In the genomic region with DNA sequence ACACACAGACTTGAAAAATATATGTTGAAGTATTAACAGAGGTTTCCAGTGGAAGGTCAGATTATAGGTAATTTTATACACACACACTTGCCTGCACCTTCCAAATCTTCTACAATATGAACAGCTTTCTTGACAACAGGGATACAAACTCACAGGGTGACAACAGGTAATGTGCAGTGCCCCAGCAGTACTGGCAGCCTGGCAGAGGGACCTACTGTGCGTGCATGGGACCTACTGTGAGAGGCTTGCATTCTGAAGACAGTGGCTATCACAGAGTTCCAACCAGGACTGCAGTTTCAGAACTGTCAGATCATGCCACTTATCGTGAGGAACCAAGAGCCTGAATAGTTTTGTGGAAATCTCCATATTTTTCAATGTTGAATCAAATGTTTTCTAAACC, we compare ENCODE assay signal across 16 cellular contexts. TPM values are rescaled to one million over a fixed set of nuclear protein-coding genes. Genes with fewer than 3 reads are reported as not detected.
A peak's percentile ranks its signal among the peaks of the same experiment; 100 is the strongest.
DNase-seq lines count a peak whose midpoint lies in the region; ATAC-seq and TF ChIP-seq lines count a peak whose summit lies in the region.
"Had no signal": no experiment of that assay in that cellular context is flagged by ENCODE, and none has a peak within 500 bp of the region (broad histone marks: within the 10 kb centered on the region; RNA-seq: fewer than 3 reads in every experiment).

No MANE protein-coding gene starts in this region.

- H3K79me2 ChIP-seq in Loucy (ENCODE audit: insufficient read depth, low read length) = peaks cover 77% of the 10 kb centered on the region

- TF ChIP-seq CTCF in Loucy (conservative IDR thresholded peaks at IDR 0.05; ENCODE audit: low read length) = no peak

- peaks cover 15% of the 10 kb centered on the region for H3K36me3 Mint-ChIP-seq in activated naive CD4-positive, alpha-beta T cell treated with anti-CD3 and anti-CD28 coated beads, Interleukin-2, amount 50 U/mL, for 24 hours
- peaks cover 8 to 26% of the 10 kb centered on the region in 2 donors for H3K36me3 Mint-ChIP-seq in activated naive CD4-positive, alpha-beta T cell treated with anti-CD3 and anti-CD28 coated beads, Interleukin-2, amount 50 U/mL, for 72 hours
- H3K36me3 Mint-ChIP-seq in CD4-positive, alpha-beta memory T cell = peaks cover 25 to 44% of the 10 kb centered on the region in 2 donors
- peaks cover 5 to 36% (median 21%) of the 10 kb centered on the region in 5 donors for H3K36me3 Mint-ChIP-seq in naive thymus-derived CD4-positive, alpha-beta T cell

- H3K9me2 ChIP-seq in Loucy (replicated peaks; ENCODE audit: low read depth, low read length) = no peaks in the 10 kb centered on the region

- no peaks in the 10 kb centered on the region for H3K9me3 ChIP-seq in CD4-positive, alpha-beta memory T cell (ENCODE audit: control insufficient read depth in 1 of 2, low read length in 2 of 2)
- H3K9me3 ChIP-seq in Loucy (ENCODE audit: insufficient read depth, low read depth, low read length) = no peaks in the 10 kb centered on the region
- H3K9me3 ChIP-seq in naive thymus-derived CD4-positive, alpha-beta T cell (ENCODE audit: control insufficient read depth in 2 of 3, low read length in 3 of 3) = no peaks in the 10 kb centered on the region
- H3K9me3 ChIP-seq: Caco-2, Peyer's patch had no signal

- peak overlapping the region; percentile 47 for H3K27ac Mint-ChIP-seq in activated naive CD4-positive, alpha-beta T cell treated with anti-CD3 and anti-CD28 coated beads, Interleukin-2, amount 50 U/mL, for 24 hours
- H3K27ac Mint-ChIP-seq in activated naive CD4-positive, alpha-beta T cell treated with anti-CD3 and anti-CD28 coated beads, Interleukin-2, amount 50 U/mL, for 72 hours = peak overlapping the region in 1 of 2 donors; percentile 33
- H3K27ac Mint-ChIP-seq in CD4-positive, alpha-beta memory T cell = peak overlapping the region; percentile 19 to 97 (median 47)
- peak overlapping the region in 7 of 9 donors; percentile 37 to 100 (median 86) for H3K27ac Mint-ChIP-seq in naive thymus-derived CD4-positive, alpha-beta T cell
- H3K27ac Mint-ChIP-seq: GM23338 had no signal

- POLR2A ChIA-PET in CD4-positive, alpha-beta memory T cell (lab: Charles Lee; ENCODE audit: partially characterized antibody) = interaction anchor here (1.1 kb wide), 1 partner anchor 18 kb away, joined by 3 read pairs; no protein-coding TSS in a partner anchor
- POLR2A ChIA-PET in naive thymus-derived CD4-positive, alpha-beta T cell (lab: Charles Lee) = interaction anchor here (1.0 to 1.6 kb wide), 2 partner anchors 25 to 1954 kb away, joined by 3 read pairs; partner anchors contain the start of gene DCAF6

- no peak for DNase-seq in activated naive CD4-positive, alpha-beta T cell treated with anti-CD3 and anti-CD28 coated beads, Interleukin-2, amount 50 U/mL, for 72 hours (ENCODE audit: low spot score in 2 of 2)
- DNase-seq in CD4-positive, alpha-beta memory T cell = no peak
- no peak for DNase-seq in naive thymus-derived CD4-positive, alpha-beta T cell
- DNase-seq: Caco-2, DMS53, KG1, MM.1S, NCI-H1105, NCI-H1694 treated with DMSO at 0.1 percent for 48 hours, Peyer's patch, SHP77 had no signal

- H3K4me3 ChIP-seq in CD4-positive, alpha-beta memory T cell (ENCODE audit: low read length in 2 of 2) = no peak overlapping the region
- peak overlapping the region; percentile 91 for H3K4me3 ChIP-seq in Loucy (ENCODE audit: low read length, poor library complexity, severe bottlenecking)
- H3K4me3 ChIP-seq in naive thymus-derived CD4-positive, alpha-beta T cell (ENCODE audit: low read length) = no peak overlapping the region
- H3K4me3 ChIP-seq: GM23338, Peyer's patch had no signal

- H3K4me2 ChIP-seq in Loucy (ENCODE audit: low read depth, low read length, poor library complexity, severe bottlenecking) = peak overlapping the region; percentile 97
- H3K4me2 ChIP-seq: GM23338 had no signal

- no peak for ATAC-seq in activated naive CD4-positive, alpha-beta T cell treated with anti-CD3 and anti-CD28 coated beads, Interleukin-2, amount 50 U/mL, for 72 hours
- ATAC-seq in naive thymus-derived CD4-positive, alpha-beta T cell = no peak
- ATAC-seq in HG03097 (IDR thresholded peaks at IDR 0.05; ENCODE audit: low FRiP score, unreplicated experiment) = no peak
- no peak for ATAC-seq in HG03432 (IDR thresholded peaks at IDR 0.05; ENCODE audit: unreplicated experiment)
- ATAC-seq: GM23338 had no signal

- H3K9me3 Mint-ChIP-seq in activated naive CD4-positive, alpha-beta T cell treated with anti-CD3 and anti-CD28 coated beads, Interleukin-2, amount 50 U/mL, for 24 hours = no peaks in the 10 kb centered on the region
- H3K9me3 Mint-ChIP-seq in activated naive CD4-positive, alpha-beta T cell treated with anti-CD3 and anti-CD28 coated beads, Interleukin-2, amount 50 U/mL, for 72 hours = peaks cover 0 to 3% of the 10 kb centered on the region in 2 donors
- H3K9me3 Mint-ChIP-seq in CD4-positive, alpha-beta memory T cell = peaks cover 0 to 2% (median 0%) of the 10 kb centered on the region in 8 donors
- H3K9me3 Mint-ChIP-seq in naive thymus-derived CD4-positive, alpha-beta T cell = no peaks in the 10 kb centered on the region
- H3K9me3 Mint-ChIP-seq: GM23338 had no signal

- intact Hi-C loops in CD4-positive, alpha-beta memory T cell (cut with micrococcal nuclease) = loop anchor here (2.0 to 10.0 kb wide), 4 partner anchors 19 to 1895 kb away; partner anchors contain the start of genes METTL13 and SFT2D2
- intact Hi-C loops in naive thymus-derived CD4-positive, alpha-beta T cell (cut with micrococcal nuclease) = loop anchor here (2.0 to 10.0 kb wide), 14 partner anchors 13 to 1952 kb away; partner anchors contain the start of genes DNM3 (in 1 of the 2), F5 (in 1 of the 2), FMO4 (in 1 of the 2) and METTL13 (in 1 of the 2)

- no peaks in the 10 kb centered on the region for H3K27me3 Mint-ChIP-seq in activated naive CD4-positive, alpha-beta T cell treated with anti-CD3 and anti-CD28 coated beads, Interleukin-2, amount 50 U/mL, for 24 hours
- H3K27me3 Mint-ChIP-seq in CD4-positive, alpha-beta memory T cell = no peaks in the 10 kb centered on the region
- H3K27me3 Mint-ChIP-seq in naive thymus-derived CD4-positive, alpha-beta T cell = no peaks in the 10 kb centered on the region

- H4K20me1 ChIP-seq in Loucy (ENCODE audit: insufficient read depth, low read length, poor library complexity, severe bottlenecking) = no peaks in the 10 kb centered on the region

- H2AFZ ChIP-seq in Loucy (ENCODE audit: low read length) = no peak overlapping the region
- H2AFZ ChIP-seq: GM23338 had no signal

- peaks cover 59% of the 10 kb centered on the region for H3K4me1 ChIP-seq in CD4-positive, alpha-beta memory T cell (ENCODE audit: insufficient read depth, low read length)
- peaks cover 82% of the 10 kb centered on the region for H3K4me1 ChIP-seq in Loucy (ENCODE audit: insufficient read depth, low read length, poor library complexity, severe bottlenecking)
- H3K4me1 ChIP-seq in naive thymus-derived CD4-positive, alpha-beta T cell (ENCODE audit: control insufficient read depth in 2 of 2, insufficient read depth in 2 of 2, low read length in 2 of 2) = peaks cover 25 to 28% of the 10 kb centered on the region in 2 donors

- H3K4me3 Mint-ChIP-seq in activated naive CD4-positive, alpha-beta T cell treated with anti-CD3 and anti-CD28 coated beads, Interleukin-2, amount 50 U/mL, for 24 hours = no peak overlapping the region
- H3K4me3 Mint-ChIP-seq in CD4-positive, alpha-beta memory T cell = peak overlapping the region in 3 of 8 donors; percentile 1 to 37 (median 17)
- H3K4me3 Mint-ChIP-seq in naive thymus-derived CD4-positive, alpha-beta T cell = peak overlapping the region in 5 of 10 donors; percentile 19 to 52 (median 37)
- H3K4me3 Mint-ChIP-seq: GM23338 had no signal

- H3F3A ChIP-seq in Loucy (ENCODE audit: low read depth) = peaks cover 11% of the 10 kb centered on the region; the same call in 1 of the 2 replicates

- H3K27ac ChIP-seq in CD4-positive, alpha-beta memory T cell (ENCODE audit: low read depth, low read length) = no peak overlapping the region
- H3K27ac ChIP-seq in naive thymus-derived CD4-positive, alpha-beta T cell (ENCODE audit: low read depth, low read length) = no peak overlapping the region

- H3K9ac ChIP-seq in Loucy (ENCODE audit: low read depth, low read length, poor library complexity, severe bottlenecking) = peak overlapping the region; percentile 99

- peaks cover 64% of the 10 kb centered on the region for H3K4me1 Mint-ChIP-seq in activated naive CD4-positive, alpha-beta T cell treated with anti-CD3 and anti-CD28 coated beads, Interleukin-2, amount 50 U/mL, for 24 hours
- H3K4me1 Mint-ChIP-seq in CD4-positive, alpha-beta memory T cell = peaks cover 42 to 62% (median 53%) of the 10 kb centered on the region in 4 donors
- H3K4me1 Mint-ChIP-seq in naive thymus-derived CD4-positive, alpha-beta T cell = peaks cover 30 to 77% (median 67%) of the 10 kb centered on the region in 7 donors

- CTCF ChIA-PET in CD4-positive, alpha-beta memory T cell (lab: Charles Lee; ENCODE audit: partially characterized antibody) = no interaction called here
- CTCF ChIA-PET in naive thymus-derived CD4-positive, alpha-beta T cell (lab: Charles Lee) = no interaction called here

- H3K36me3 ChIP-seq in CD4-positive, alpha-beta memory T cell (ENCODE audit: insufficient read depth, low read length) = peaks cover 24% of the 10 kb centered on the region
- peaks cover 5% of the 10 kb centered on the region; the same call in 1 of the 2 replicates for H3K36me3 ChIP-seq in Loucy (ENCODE audit: insufficient read depth, low read length)
- H3K36me3 ChIP-seq in naive thymus-derived CD4-positive, alpha-beta T cell (ENCODE audit: control insufficient read depth in 2 of 3, insufficient read depth in 3 of 3, low read length in 3 of 3) = peaks cover 6 to 22% (median 10%) of the 10 kb centered on the region in 3 experiments

- no peaks in the 10 kb centered on the region for H3K27me3 ChIP-seq in CD4-positive, alpha-beta memory T cell (ENCODE audit: insufficient read depth, low read length)
- peaks cover 4% of the 10 kb centered on the region for H3K27me3 ChIP-seq in Loucy (ENCODE audit: insufficient read depth, low read length, poor library complexity, severe bottlenecking)
- H3K27me3 ChIP-seq in naive thymus-derived CD4-positive, alpha-beta T cell (ENCODE audit: control insufficient read depth in 2 of 2, insufficient read depth in 2 of 2, low read length in 2 of 2) = no peaks in the 10 kb centered on the region
- H3K27me3 ChIP-seq: Peyer's patch had no signal

RNA-seq across cellular contexts. Expression of gene SCYL3, which starts 3.8 kb away (rescaled TPM):
- 10 to 100 TPM; 11.4 to 16.3 TPM for total RNA-seq in activated naive CD4-positive, alpha-beta T cell treated with anti-CD3 and anti-CD28 coated beads, Interleukin-2, amount 50 U/mL, for 72 hours
- total RNA-seq in CD4-positive, alpha-beta memory T cell = 10 to 100 TPM; 23.5 to 24.3 TPM
- polyA plus RNA-seq in CD4-positive, alpha-beta memory T cell = 10 to 100 TPM; 14.4 to 15.7 TPM
- total RNA-seq in naive thymus-derived CD4-positive, alpha-beta T cell = 10 to 100 TPM in 4 of 5 experiments, 1 to 10 TPM in 1; 9.5 to 22.7 (median 17.3) TPM
- 10 to 100 TPM; 12.3 to 19.6 TPM for polyA plus RNA-seq in naive thymus-derived CD4-positive, alpha-beta T cell
